ENCODE assay signal across 8 cellular contexts in genomic region chr5:10762178-10762775, GRCh38. TPM values are rescaled to one million over a fixed set of nuclear protein-coding genes. Genes with fewer than 3 reads are reported as not detected.
A peak's percentile ranks its signal among the peaks of the same experiment; 100 is the strongest.
DNase-seq lines count a peak whose midpoint lies in the region; ATAC-seq and TF ChIP-seq lines count a peak whose summit lies in the region.

No MANE protein-coding gene starts in this region.

- TF ChIP-seq CTCF in CD4-positive, alpha-beta T cell (IDR thresholded peaks at IDR 0.05): no peak
- TF ChIP-seq CTCF in OCI-LY3 (IDR thresholded peaks at IDR 0.05; ENCODE audit: low read depth, low read length): no peak
- no peak for TF ChIP-seq CTCF in neural cell (IDR thresholded peaks at IDR 0.05; ENCODE audit: poor library complexity, severe bottlenecking)

- peaks cover 22% of the 10 kb centered on the region for H3K4me1 ChIP-seq in OCI-LY3 (ENCODE audit: low read length)

- no peak for DNase-seq in CD4-positive, alpha-beta T cell
- DNase-seq in erythroblast (lab: John Stamatoyannopoulos, UW) (peak; percentile 39 to 54), midbrain (lab: John Stamatoyannopoulos, UW) (no peak), NCI-H1417 (lab: John Stamatoyannopoulos, UW) (no peak), AG20443 (ENCODE audit: low spot score) (no peak)
- no peak for DNase-seq in stimulated activated CD4-positive, alpha-beta T cell treated with anti-CD3 and anti-CD28 coated beads, Interleukin-1b, Interleukin-23, amount 100 ng/mL, for 48 hours

- intact Hi-C loops in CD4-positive, alpha-beta T cell (cut with DNase I, micrococcal nuclease): loop anchor here in 1 of 2 experiments (5.0 kb wide), 1 partner anchor 315 kb away; no protein-coding TSS in a partner anchor

- H3F3A ChIP-seq in neural cell (ENCODE audit: insufficient read depth, low read length, poor library complexity, severe bottlenecking): no peaks in the 10 kb centered on the region

- peak overlapping the region; percentile 84 for H3K27ac ChIP-seq in CD4-positive, alpha-beta T cell (ENCODE audit: low read depth, low read length)
- H3K27ac ChIP-seq in OCI-LY3 (ENCODE audit: low read length): no peak overlapping the region
- no peak overlapping the region for H3K27ac ChIP-seq in neural cell (ENCODE audit: low read length)

- H3K79me2 ChIP-seq in OCI-LY3 (ENCODE audit: low read length): peaks cover 33% of the 10 kb centered on the region
- H3K79me2 ChIP-seq in neural cell (replicated peaks; ENCODE audit: insufficient read depth, low read length): no peaks in the 10 kb centered on the region

- no peak for TF ChIP-seq EP300 in neural cell (conservative IDR thresholded peaks at IDR 0.05; ENCODE audit: poor library complexity, severe bottlenecking)

- H3K4me1 Mint-ChIP-seq in CD4-positive, alpha-beta T cell (ENCODE audit: low read depth): peaks cover 48% of the 10 kb centered on the region

- no peaks in the 10 kb centered on the region for H3K9me3 Mint-ChIP-seq in CD4-positive, alpha-beta T cell

- peak overlapping the region; percentile 86 for H3K4me3 Mint-ChIP-seq in CD4-positive, alpha-beta T cell

- no peak for TF ChIP-seq POLR2A in erythroblast (IDR thresholded peaks at IDR 0.05; ENCODE audit: low read length)

- CTCF ChIA-PET in CD4-positive, alpha-beta T cell (lab: Charles Lee): no interaction called here

- no peaks in the 10 kb centered on the region for H3K9me2 ChIP-seq in neural cell (ENCODE audit: insufficient read depth, low read length)

- no peaks in the 10 kb centered on the region for H3K36me3 ChIP-seq in OCI-LY3 (replicated peaks; ENCODE audit: low read depth, low read length)
- no peaks in the 10 kb centered on the region for H3K36me3 ChIP-seq in neural cell (ENCODE audit: insufficient read depth, low read length)

- no peak for ATAC-seq in CD4-positive, alpha-beta T cell (ENCODE audit: poor library complexity)

- H3K4me3 ChIP-seq in OCI-LY3 (ENCODE audit: low read length): peak overlapping the region; percentile 84
- H3K4me3 ChIP-seq in neural cell (ENCODE audit: low read length): peak overlapping the region; percentile 71

- no peak for TF ChIP-seq RAD21 in neural cell (conservative IDR thresholded peaks at IDR 0.05)

- peak overlapping the region; percentile 76 for H3K27ac Mint-ChIP-seq in CD4-positive, alpha-beta T cell

- H3K27me3 Mint-ChIP-seq in CD4-positive, alpha-beta T cell: peaks cover 6% of the 10 kb centered on the region

- H4K20me1 ChIP-seq in OCI-LY3 (ENCODE audit: insufficient read depth, low read length) (peaks cover 10% of the 10 kb centered on the region; the same call in 1 of the 2 replicates), neural cell (ENCODE audit: insufficient read depth) (no peaks in the 10 kb centered on the region)

- H3K4me2 ChIP-seq in OCI-LY3 (ENCODE audit: low read length) (peak overlapping the region; percentile 80), neural cell (ENCODE audit: low read length) (no peak overlapping the region)

- no peaks in the 10 kb centered on the region for H3K27me3 ChIP-seq in CD4-positive, alpha-beta T cell (ENCODE audit: control insufficient read depth, insufficient read depth, low read length)
- H3K27me3 ChIP-seq in OCI-LY3 (ENCODE audit: low read depth, low read length) (no peaks in the 10 kb centered on the region), neural cell (ENCODE audit: insufficient read depth, low read depth, low read length) (no peaks in the 10 kb centered on the region)

- POLR2A ChIA-PET in CD4-positive, alpha-beta T cell (lab: Charles Lee): no interaction called here

- H2AFZ ChIP-seq in OCI-LY3 (ENCODE audit: low read depth, low read length) (0 out of 2 replicates have a peak overlapping the region, but pooled peaks have one; percentile 2), neural cell (ENCODE audit: low read depth, low read length) (no peak overlapping the region)

- H3K9me3 ChIP-seq in CD4-positive, alpha-beta T cell (ENCODE audit: control insufficient read depth, low read length): no peaks in the 10 kb centered on the region
- no peaks in the 10 kb centered on the region for H3K9me3 ChIP-seq in OCI-LY3 (ENCODE audit: insufficient read depth, low read length)
- no peaks in the 10 kb centered on the region for H3K9me3 ChIP-seq in neural cell (ENCODE audit: low read length)

- H3K9ac ChIP-seq in OCI-LY3 (ENCODE audit: low read length) (peak overlapping the region; percentile 77), neural cell (ENCODE audit: low read length) (no peak overlapping the region)

- peaks cover 11% of the 10 kb centered on the region for H3K36me3 Mint-ChIP-seq in CD4-positive, alpha-beta T cell (ENCODE audit: low read depth)

TF ChIP-seq in neural cell, 6 proteins besides CTCF, POLR2A, EP300 and RAD21:
- no peak for TF ChIP-seq MXI1 (conservative IDR thresholded peaks at IDR 0.05; ENCODE audit: poor library complexity, severe bottlenecking)

RNA-seq across cellular contexts. Expression of gene DAP, which starts 1.2 kb away (rescaled TPM):
- total RNA-seq in CD4-positive, alpha-beta T cell: 10 to 100 TPM; 33.6 to 35.2 TPM
- 9.3 and 10.4 TPM in 2 replicates for polyA plus RNA-seq in neural cell
- polyA minus RNA-seq in neural cell: 9.0 and 9.3 TPM in 2 replicates

Comparison
In these comparisons a context has a peak if more than half of its experiments do, and no peak if none do; other contexts are left out.
1. DNase-seq: peak in erythroblast (2 of 2); none in CD4-positive, alpha-beta T cell (0 of 10), midbrain (single experiment), NCI-H1417 (0 of 3), stimulated activated CD4-positive, alpha-beta T cell treated with anti-CD3 and anti-CD28 coated beads, Interleukin-1b, Interleukin-23, amount 100 ng/mL, for 48 hours (single experiment) and AG20443 (single experiment).